32 cellular contexts compared by ENCODE assay signal in the genomic region with DNA sequence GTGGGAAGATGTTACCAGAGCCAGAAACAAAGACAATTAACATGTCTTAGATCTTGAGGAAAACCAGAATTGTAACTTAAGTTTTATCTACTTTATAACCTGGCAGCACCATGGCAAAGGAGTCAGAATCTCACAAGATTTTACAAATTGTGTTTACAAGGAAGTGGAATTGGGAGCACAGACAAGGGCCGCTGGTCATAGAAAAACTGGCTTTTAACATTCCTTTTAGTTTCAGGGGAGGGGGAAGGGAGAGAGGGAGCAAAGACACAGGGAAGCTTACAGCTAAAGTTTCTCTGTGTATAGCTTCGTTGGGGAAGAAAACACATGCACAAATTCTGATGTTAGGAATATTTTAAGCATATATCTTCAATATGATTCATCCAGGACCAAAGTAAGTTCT. TPM values are rescaled to one million over a fixed set of nuclear protein-coding genes. Genes with fewer than 3 reads are reported as not detected.
DNase-seq lines count a peak whose midpoint lies in the region; ATAC-seq and TF ChIP-seq lines count a peak whose summit lies in the region.
"Had no signal": no experiment of that assay in that cellular context is flagged by ENCODE, and none has a peak within 500 bp of the region (broad histone marks: within the 10 kb centered on the region; RNA-seq: fewer than 3 reads in every experiment).

No MANE protein-coding gene starts in this region.

- no peak overlapping the region for H2BK12ac ChIP-seq in trophoblast cell (ENCODE audit: low read length)

- no peak overlapping the region for H2AK5ac ChIP-seq in trophoblast cell (ENCODE audit: low read length)

- H4K20me1 ChIP-seq in PC-3 (ENCODE audit: low read length), result no peaks in the 10 kb centered on the region
- no peaks in the 10 kb centered on the region for H4K20me1 ChIP-seq in hepatocyte (ENCODE audit: insufficient read depth, poor library complexity, severe bottlenecking)

- H3K4me1 ChIP-seq in PC-3 (ENCODE audit: insufficient read depth, low read length), result no peaks in the 10 kb centered on the region
- peaks cover 3 to 5% of the 10 kb centered on the region in 2 experiments for H3K4me1 ChIP-seq in trophoblast cell (ENCODE audit: control insufficient read depth in 1 of 2, insufficient read depth in 2 of 2, low read length in 2 of 2)
- peaks cover 1% of the 10 kb centered on the region for H3K4me1 ChIP-seq in hepatocyte (ENCODE audit: insufficient read depth)
- H3K4me1 ChIP-seq: HAP-1, SJCRH30 had no signal

- no peaks in the 10 kb centered on the region for H3F3A ChIP-seq in PC-3 (ENCODE audit: low read length, unreplicated experiment)

- H3K23ac ChIP-seq in trophoblast cell (ENCODE audit: low read length), result no peak overlapping the region

- H3K27me3 ChIP-seq in PC-3 (ENCODE audit: low read length) (no peaks in the 10 kb centered on the region), trophoblast cell (ENCODE audit: insufficient read depth, low read length) (no peaks in the 10 kb centered on the region), hepatocyte (no peaks in the 10 kb centered on the region)
- H3K27me3 ChIP-seq: SJCRH30 had no signal

- H3K79me2 ChIP-seq in PC-3 (ENCODE audit: low read length), result no peaks in the 10 kb centered on the region
- H3K79me2 ChIP-seq in trophoblast cell (ENCODE audit: control insufficient read depth, insufficient read depth, low read length, poor library complexity), result no peaks in the 10 kb centered on the region
- no peaks in the 10 kb centered on the region for H3K79me2 ChIP-seq in hepatocyte

- POLR2A ChIA-PET in PC-3 (lab: Charles Lee; ENCODE audit: unreplicated experiment), result no interaction called here

- H3K79me1 ChIP-seq in trophoblast cell (ENCODE audit: low read length), result peaks cover 7% of the 10 kb centered on the region

- BruUV-seq in PC-3 (replicated peaks; lab: Mats Ljungman, UMichigan), result no TSS peak

- peak overlapping the region; percentile 28; the same call in 1 of the 2 replicates for H2AFZ ChIP-seq in PC-3 (ENCODE audit: low read length)
- H2AFZ ChIP-seq in trophoblast cell (ENCODE audit: insufficient read depth, low read length, poor library complexity), result no peak overlapping the region
- H2AFZ ChIP-seq in hepatocyte, result no peak overlapping the region
- H2AFZ ChIP-seq: GM23248, PC-9 had no signal

- no peak overlapping the region for H3K4me3 ChIP-seq in PC-3 (ENCODE audit: low read length)
- H3K4me3 ChIP-seq in trophoblast cell (ENCODE audit: low read depth, low read length), result no peak overlapping the region
- no peak overlapping the region for H3K4me3 ChIP-seq in hepatocyte
- H3K4me3 ChIP-seq: GM23248, HAP-1, PC-9, SJCRH30 had no signal

- no peak overlapping the region for H4K12ac ChIP-seq in trophoblast cell (ENCODE audit: low read depth, low read length)

- no CpG with 5 or more reads among the region's 2 CpGs for WGBS in trophoblast cell (ENCODE audit: extremely low coverage, insufficient coverage, insufficient read length)
- 23% methylated on average over 2 of the region's 2 CpGs for WGBS in hepatocyte (ENCODE audit: low lambda C conversion rate, missing lambda C conversion rate)

- no peak overlapping the region for H3K4ac ChIP-seq in trophoblast cell (ENCODE audit: low read depth, low read length)

- H3K27ac ChIP-seq in PC-3 (ENCODE audit: low read length), result no peak overlapping the region
- peak overlapping the region; percentile 53 for H3K27ac ChIP-seq in trophoblast cell (ENCODE audit: low read depth, low read length)
- no peak overlapping the region for H3K27ac ChIP-seq in hepatocyte
- H3K27ac ChIP-seq: GM23248, HL-60, PC-9, SJCRH30 had no signal

- H2BK120ac ChIP-seq in trophoblast cell (ENCODE audit: insufficient read depth, low read length, poor library complexity), result no peak overlapping the region

- H3K9me3 ChIP-seq in PC-3 (ENCODE audit: low read length), result no peaks in the 10 kb centered on the region
- no peaks in the 10 kb centered on the region for H3K9me3 ChIP-seq in trophoblast cell (ENCODE audit: insufficient read depth, low read depth, low read length)
- no peaks in the 10 kb centered on the region for H3K9me3 ChIP-seq in hepatocyte (ENCODE audit: low read depth)
- H3K9me3 ChIP-seq: HAP-1, SJCRH30 had no signal

- TF ChIP-seq CTCF in PC-3 (conservative IDR thresholded peaks at IDR 0.05; ENCODE audit: low read depth, low read length), result no peak
- TF ChIP-seq CTCF in hepatocyte (IDR thresholded peaks at IDR 0.05; ENCODE audit: poor library complexity), result no peak

- H3K36me3 ChIP-seq in PC-3 (ENCODE audit: low read depth, low read length) (no peaks in the 10 kb centered on the region), trophoblast cell (ENCODE audit: control insufficient read depth in 1 of 2, insufficient read depth in 2 of 2, low read length in 2 of 2) (no peaks in the 10 kb centered on the region), hepatocyte (replicated peaks; ENCODE audit: insufficient read depth, low read depth) (no peaks in the 10 kb centered on the region)
- H3K36me3 ChIP-seq: HAP-1, SJCRH30 had no signal

- no peak overlapping the region for H3K14ac ChIP-seq in trophoblast cell (ENCODE audit: low read length)

- CTCF ChIA-PET in PC-3 (lab: Charles Lee), result no interaction called here

- intact Hi-C loops in PC-3 (cut with micrococcal nuclease), result loop anchor here (5.0 kb wide), 1 partner anchor 47 kb away; no protein-coding TSS in a partner anchor

- peak overlapping the region; percentile 9 for H4K8ac ChIP-seq in trophoblast cell (ENCODE audit: low read depth, low read length)

- H3K18ac ChIP-seq in trophoblast cell (ENCODE audit: low read length), result no peak overlapping the region

- H3K9ac ChIP-seq in PC-3 (ENCODE audit: low read length) (no peak overlapping the region), trophoblast cell (ENCODE audit: low read length) (no peak overlapping the region)
- H3K9ac ChIP-seq: GM23248 had no signal

- no peak for DNase-seq in PC-3
- peak; percentile 10 for DNase-seq in left kidney (ENCODE audit: low read depth, low spot score)
- DNase-seq in trophoblast cell, result no peak
- DNase-seq in KG1 (lab: John Stamatoyannopoulos, UW), result no peak
- no peak for DNase-seq in NCI-H2029 (lab: John Stamatoyannopoulos, UW)
- DNase-seq in hepatocyte (ENCODE audit: low spot score), result no peak
- DNase-seq: C1 segment of cervical spinal cord; CD4-positive, alpha-beta memory T cell; COR-L47; DMS53; GM23248; HFFc6; Kasumi-1; MV-4-11; NCI-H1105; NCI-H1436 treated with DMSO at 0.1 percent for 48 hours; NCI-H187 treated with DMSO at 0.1 percent for 48 hours; NCI-H2107; NCI-H446; NCI-H524 treated with DMSO at 0.1 percent for 48 hours; NCI-H774; NK-92 treated with Interleukin-12 subunit alpha and Interleukin-12 subunit beta, amount 100 ng/mL, for 24 hours; PC-9; SJCRH30 had no signal

- peak overlapping the region; percentile 73 for H4K91ac ChIP-seq in trophoblast cell (ENCODE audit: low read depth, low read length)

- no peak overlapping the region for H3K4me2 ChIP-seq in PC-3 (ENCODE audit: low read length)
- no peak overlapping the region for H3K4me2 ChIP-seq in trophoblast cell (ENCODE audit: low read length)
- no peak overlapping the region for H3K4me2 ChIP-seq in hepatocyte
- H3K4me2 ChIP-seq: PC-9 had no signal

- ATAC-seq in PC-3 (no peak), HG03135 (IDR thresholded peaks at IDR 0.05; ENCODE audit: unreplicated experiment) (no peak)
- ATAC-seq: Right ventricle myocardium inferior had no signal

- no peak overlapping the region for H2BK5ac ChIP-seq in trophoblast cell (ENCODE audit: low read depth, low read length, poor library complexity)

- H3K9me2 ChIP-seq in PC-3 (replicated peaks; ENCODE audit: low read length), result no peaks in the 10 kb centered on the region
- H3K9me2 ChIP-seq in hepatocyte (replicated peaks; ENCODE audit: insufficient read depth), result no peaks in the 10 kb centered on the region

RNA-seq across cellular contexts. Expression of a gene that starts 10.3 kb away (rescaled TPM):
- total RNA-seq in PC-3 (2014; rRNA removed) (not detected in 2 replicates), hepatocyte (17.1 and 19.5 TPM in 2 replicates)
- 0.12 TPM in 2 replicates for polyA plus RNA-seq in trophoblast cell (2013)
- polyA plus RNA-seq in hepatocyte, result 1.2 and 3.2 TPM in 2 replicates
- total RNA-seq: A673; CD4-positive, alpha-beta memory T cell; Daoy; GM23248; HFFc6; M059J; PC-9; Right ventricle myocardium inferior; RPMI7951; SJCRH30 had no signal
- polyA plus RNA-seq: CD4-positive, alpha-beta memory T cell; GM23248 had no signal

RNA-seq across cellular contexts. Expression of a gene that starts 55.4 kb away (rescaled TPM):
- total RNA-seq in PC-3 (2014; rRNA removed), result not detected in 2 replicates
- not detected in 2 replicates for polyA plus RNA-seq in trophoblast cell (2013)
- 0.73 and 1.0 TPM in 2 replicates for total RNA-seq in hepatocyte
- 0.62 TPM in 1 of 2 replicates, not detected in the other for polyA plus RNA-seq in hepatocyte
- total RNA-seq: A673; CD4-positive, alpha-beta memory T cell; Daoy; GM23248; HFFc6; M059J; PC-9; Right ventricle myocardium inferior; RPMI7951; SJCRH30 had no signal
- polyA plus RNA-seq: CD4-positive, alpha-beta memory T cell; GM23248 had no signal

Comparison
In these comparisons a context has a peak if more than half of its experiments do, and no peak if none do; other contexts are left out.
1. RNA of a gene that starts 10.3 kb away (total RNA-seq): 17.1 to 19.5 TPM in hepatocyte; not detected in PC-3; every median in the first group is over 10 times any median in the second.